ENCODE assay signal across 10 cellular contexts in genomic region chr4:169201144-169202124, GRCh38.
A peak's percentile ranks its signal among the peaks of the same experiment; 100 is the strongest.
DNase-seq lines count a peak whose midpoint lies in the region; ATAC-seq and TF ChIP-seq lines count a peak whose summit lies in the region.
"Had no signal": no experiment of that assay in that cellular context is flagged by ENCODE, and none has a peak within 500 bp of the region (broad histone marks: within the 10 kb centered on the region; RNA-seq: fewer than 3 reads in every experiment).

No MANE protein-coding gene starts in this region.

- H3K36me3 Mint-ChIP-seq in osteocyte (ENCODE audit: unreplicated experiment): peaks cover 6% of the 10 kb centered on the region
- no peaks in the 10 kb centered on the region for H3K36me3 Mint-ChIP-seq in activated CD8-positive, alpha-beta memory T cell treated with anti-CD3 and anti-CD28 coated beads, Interleukin-2, amount 10 ng/mL, durations not matched to agents 7 days and 5 days

- peaks cover 0 to 8% (median 0%) of the 10 kb centered on the region in 11 experiments; a peak in 4 of 22 replicates for H3K9me3 ChIP-seq in BLaER1 treated with 17β-estradiol and CSF1 and Interleukin-3, amounts not matched to agents 10 nM and 100 nM (replicated peaks in 1 of 11)
- H3K9me3 ChIP-seq: Caco-2 had no signal

- H3K4me3 ChIP-seq in BLaER1 treated with 17β-estradiol and CSF1 and Interleukin-3, amounts not matched to agents 10 nM and 100 nM: no peak overlapping the region

- H3K27ac ChIP-seq in BLaER1 treated with 17β-estradiol and CSF1 and Interleukin-3, amounts not matched to agents 10 nM and 100 nM: peak overlapping the region in 3 of 11 experiments; percentile 30 to 43 (median 37); a peak in 3 of 22 replicates

- peak overlapping the region; percentile 14 to 81 (median 66); a peak in 21 of 22 replicates for H3K4me2 ChIP-seq in BLaER1 treated with 17β-estradiol and CSF1 and Interleukin-3, amounts not matched to agents 10 nM and 100 nM

- no peaks in the 10 kb centered on the region for H3K27me3 ChIP-seq in BLaER1 treated with 17β-estradiol and CSF1 and Interleukin-3, amounts not matched to agents 10 nM and 100 nM

- H3K4me1 ChIP-seq in BLaER1 treated with 17β-estradiol and CSF1 and Interleukin-3, amounts not matched to agents 10 nM and 100 nM: peaks cover 12 to 32% (median 21%) of the 10 kb centered on the region in 10 experiments

- H3K4me3 Mint-ChIP-seq in osteocyte (ENCODE audit: unreplicated experiment): peak overlapping the region; percentile 44
- H3K4me3 Mint-ChIP-seq in activated CD8-positive, alpha-beta memory T cell treated with anti-CD3 and anti-CD28 coated beads, Interleukin-2, amount 10 ng/mL, durations not matched to agents 7 days and 5 days: no peak overlapping the region

- no peak for ATAC-seq in activated CD8-positive, alpha-beta memory T cell treated with anti-CD3 and anti-CD28 coated beads, Interleukin-2, amount 10 ng/mL, durations not matched to agents 7 days and 5 days

- peaks cover 73% of the 10 kb centered on the region for H3K4me1 Mint-ChIP-seq in osteocyte (ENCODE audit: unreplicated experiment)
- no peaks in the 10 kb centered on the region for H3K4me1 Mint-ChIP-seq in activated CD8-positive, alpha-beta memory T cell treated with anti-CD3 and anti-CD28 coated beads, Interleukin-2, amount 10 ng/mL, durations not matched to agents 7 days and 5 days

- DNase-seq in NCI-H1048 (lab: John Stamatoyannopoulos, UW): peak; percentile 21
- peak; percentile 62 for DNase-seq in fibroblast of the conjunctiva (ENCODE audit: low read depth)
- no peak for DNase-seq in osteocyte (ENCODE audit: extremely low spot score, unreplicated experiment)
- no peak for DNase-seq in NCI-H510A treated with DMSO at 0.1 percent for 48 hours (lab: John Stamatoyannopoulos, UW)
- DNase-seq in stimulated activated CD4-positive, alpha-beta T cell treated with anti-CD3 and anti-CD28 coated beads, Interleukin-4, amount 100 ng/mL, for 4 hours: no peak
- DNase-seq in activated CD8-positive, alpha-beta memory T cell treated with anti-CD3 and anti-CD28 coated beads, Interleukin-2, amount 10 ng/mL, durations not matched to agents 7 days and 5 days: no peak
- no peak for DNase-seq in hippocampal formation (lab: John Stamatoyannopoulos, UW)
- DNase-seq: Caco-2, cerebellar nuclear complex had no signal

- peak overlapping the region; percentile 95 for H3K27ac Mint-ChIP-seq in osteocyte (ENCODE audit: unreplicated experiment)
- H3K27ac Mint-ChIP-seq in activated CD8-positive, alpha-beta memory T cell treated with anti-CD3 and anti-CD28 coated beads, Interleukin-2, amount 10 ng/mL, durations not matched to agents 7 days and 5 days: no peak overlapping the region

- H4K20me1 ChIP-seq in BLaER1 treated with 17β-estradiol and CSF1 and Interleukin-3, amounts not matched to agents 10 nM and 100 nM: peaks cover 0 to 93% (median 38%) of the 10 kb centered on the region in 11 experiments; a peak in 13 of 22 replicates

- peak overlapping the region in 1 of 11 experiments; percentile 7; a peak in 1 of 22 replicates for H3K9ac ChIP-seq in BLaER1 treated with 17β-estradiol and CSF1 and Interleukin-3, amounts not matched to agents 10 nM and 100 nM

- TF ChIP-seq CTCF in osteocyte (IDR thresholded peaks at IDR 0.05): no peak

- CTCF ChIA-PET in activated CD8-positive, alpha-beta memory T cell treated with anti-CD3 and anti-CD28 coated beads, Interleukin-2, amount 10 ng/mL, durations not matched to agents 7 days and 5 days (lab: Charles Lee): no interaction called here

- H3K36me3 ChIP-seq in BLaER1 treated with 17β-estradiol and CSF1 and Interleukin-3, amounts not matched to agents 10 nM and 100 nM: peaks cover 0 to 13% (median 3%) of the 10 kb centered on the region in 11 experiments; a peak in 5 of 22 replicates

- H3K27me3 Mint-ChIP-seq in osteocyte (ENCODE audit: unreplicated experiment): no peaks in the 10 kb centered on the region
- peaks cover 13% of the 10 kb centered on the region for H3K27me3 Mint-ChIP-seq in activated CD8-positive, alpha-beta memory T cell treated with anti-CD3 and anti-CD28 coated beads, Interleukin-2, amount 10 ng/mL, durations not matched to agents 7 days and 5 days

- H3K9me3 Mint-ChIP-seq in osteocyte (ENCODE audit: unreplicated experiment): no peaks in the 10 kb centered on the region
- H3K9me3 Mint-ChIP-seq in activated CD8-positive, alpha-beta memory T cell treated with anti-CD3 and anti-CD28 coated beads, Interleukin-2, amount 10 ng/mL, durations not matched to agents 7 days and 5 days (ENCODE audit: low read depth): no peaks in the 10 kb centered on the region

Comparison
In these comparisons a context has a peak if more than half of its experiments do, and no peak if none do; other contexts are left out.
1. DNase-seq: peak in NCI-H1048 (single experiment) and fibroblast of the conjunctiva (single experiment); none in osteocyte (single experiment), NCI-H510A treated with DMSO at 0.1 percent for 48 hours (single experiment), stimulated activated CD4-positive, alpha-beta T cell treated with anti-CD3 and anti-CD28 coated beads, Interleukin-4, amount 100 ng/mL, for 4 hours (0 of 2), activated CD8-positive, alpha-beta memory T cell treated with anti-CD3 and anti-CD28 coated beads, Interleukin-2, amount 10 ng/mL, durations not matched to agents 7 days and 5 days (single experiment) and hippocampal formation (0 of 2).